Comparison of ENCODE assay signal across 14 cellular contexts in the genomic region with DNA sequence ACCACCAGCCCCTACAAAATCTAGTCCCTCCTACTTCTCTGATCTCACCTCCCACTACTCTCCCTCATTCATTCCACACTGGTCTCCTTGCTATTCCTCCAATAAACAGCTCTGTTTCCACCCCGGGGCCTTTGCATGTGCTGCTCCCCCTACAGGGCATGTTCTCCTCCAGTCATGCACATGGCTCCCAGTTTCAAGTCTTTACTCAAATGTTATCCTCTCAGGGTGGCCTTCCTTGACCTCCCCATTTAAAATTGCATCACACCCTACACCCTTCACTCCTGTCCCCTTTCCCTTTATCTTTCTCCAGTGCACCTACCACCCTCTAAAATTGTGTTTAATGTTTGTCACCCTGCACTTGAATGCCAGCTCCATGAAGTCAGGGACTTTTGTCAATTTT.
A peak's percentile ranks its signal among the peaks of the same experiment; 100 is the strongest.
DNase-seq lines count a peak whose midpoint lies in the region; ATAC-seq, FAIRE-seq and TF ChIP-seq lines count a peak whose summit lies in the region.
"Had no signal": no experiment of that assay in that cellular context is flagged by ENCODE, and none has a peak within 500 bp of the region (broad histone marks: within the 10 kb centered on the region; RNA-seq: fewer than 3 reads in every experiment).

No MANE protein-coding gene starts in this region.

- CTCF ChIA-PET in activated naive CD4-positive, alpha-beta T cell treated with anti-CD3 and anti-CD28 coated beads for 36 hours (lab: Charles Lee) = interaction anchor here (0.5 to 1.0 kb wide), 4 partner anchors 18 to 234 kb away, joined by 3 to 5 read pairs (median 3); no protein-coding TSS in a partner anchor

- H3K27me3 ChIP-seq in Karpas-422 (ENCODE audit: low read length) = peaks cover 4% of the 10 kb centered on the region; the same call in 1 of the 2 replicates
- H3K27me3 ChIP-seq in gastrocnemius medialis = no peaks in the 10 kb centered on the region
- no peaks in the 10 kb centered on the region for H3K27me3 ChIP-seq in ovary

- TF ChIP-seq POLR2A in gastrocnemius medialis (IDR thresholded peaks at IDR 0.05) (no peak), ovary (IDR thresholded peaks at IDR 0.05) (no peak)

- H3K27ac Mint-ChIP-seq in activated naive CD4-positive, alpha-beta T cell treated with anti-CD3 and anti-CD28 coated beads for 36 hours = no peak overlapping the region
- H3K27ac Mint-ChIP-seq in activated naive CD4-positive, alpha-beta T cell treated with anti-CD3 and anti-CD28 coated beads, Interleukin-2, amount 50 U/mL, for 72 hours = no peak overlapping the region
- H3K27ac Mint-ChIP-seq in brain = peak overlapping the region in 3 of 5 experiments; percentile 35 to 48 (median 36)
- H3K27ac Mint-ChIP-seq: activated T-cell treated with anti-CD3 and anti-CD28 coated beads, Interleukin-2, amount 50 U/mL, for 24 hours; nephron progenitor cell; stimulated activated effector memory CD8-positive, alpha-beta T cell treated with anti-CD3 and anti-CD28 coated beads, Interleukin-12 subunit alpha, Interleukin-12 subunit beta, amount 100 ng/mL, for 72 hours had no signal

- FAIRE-seq in GM19239 (lab: Jason Lieb, UNC) = no peak

- H3K4me3 Mint-ChIP-seq in activated naive CD4-positive, alpha-beta T cell treated with anti-CD3 and anti-CD28 coated beads for 36 hours = no peak overlapping the region
- H3K4me3 Mint-ChIP-seq in brain = peak overlapping the region in 1 of 5 experiments; percentile 13
- H3K4me3 Mint-ChIP-seq: activated T-cell treated with anti-CD3 and anti-CD28 coated beads, Interleukin-2, amount 50 U/mL, for 24 hours; central memory CD8-positive, alpha-beta T cell; nephron progenitor cell; stimulated activated effector memory CD8-positive, alpha-beta T cell treated with anti-CD3 and anti-CD28 coated beads, Interleukin-12 subunit alpha, Interleukin-12 subunit beta, amount 100 ng/mL, for 72 hours had no signal

- TF ChIP-seq CTCF in brain (conservative IDR thresholded peaks at IDR 0.05) = no peak
- TF ChIP-seq CTCF in gastrocnemius medialis (IDR thresholded peaks at IDR 0.05 in 4 of 5, conservative IDR thresholded peaks at IDR 0.05 in 1 of 5) = peak in 1 of 5 experiments; percentile 17
- no peak for TF ChIP-seq CTCF in ovary (IDR thresholded peaks at IDR 0.05)
- no peak for TF ChIP-seq CTCF in omental fat pad (IDR thresholded peaks at IDR 0.05)

- H3K9ac ChIP-seq in Karpas-422 (ENCODE audit: low read length) = no peak overlapping the region

- H3K36me3 ChIP-seq in Karpas-422 (ENCODE audit: insufficient read depth, low read length) (no peaks in the 10 kb centered on the region), gastrocnemius medialis (no peaks in the 10 kb centered on the region), ovary (no peaks in the 10 kb centered on the region)

- no peak overlapping the region for H3K27ac ChIP-seq in Karpas-422 (ENCODE audit: low read length)
- H3K27ac ChIP-seq in gastrocnemius medialis = peak overlapping the region; percentile 85 to 97 (median 88)
- H3K27ac ChIP-seq in ovary = no peak overlapping the region

- peaks cover 1% of the 10 kb centered on the region for H3K4me1 ChIP-seq in Karpas-422 (ENCODE audit: low read length)
- H3K4me1 ChIP-seq in gastrocnemius medialis = peaks cover 14 to 21% of the 10 kb centered on the region in 2 donors
- peaks cover 5% of the 10 kb centered on the region for H3K4me1 ChIP-seq in ovary (ENCODE audit: insufficient read depth)

- no peaks in the 10 kb centered on the region for H3K79me2 ChIP-seq in Karpas-422 (ENCODE audit: low read length)

- H4K20me1 ChIP-seq in Karpas-422 (ENCODE audit: insufficient read depth, low read depth, low read length) = peaks cover 3% of the 10 kb centered on the region; the same call in 1 of the 2 replicates

- WGBS in ovary, 3 donors = 82 to 91% (median 83%) methylated on average over 1 of the region's 1 CpG

- no peak for ATAC-seq in activated naive CD4-positive, alpha-beta T cell treated with anti-CD3 and anti-CD28 coated beads, Interleukin-2, amount 50 U/mL, for 72 hours
- ATAC-seq in gastrocnemius medialis (no peak), omental fat pad (ENCODE audit: low FRiP score) (no peak)

- H3K9me3 Mint-ChIP-seq in activated naive CD4-positive, alpha-beta T cell treated with anti-CD3 and anti-CD28 coated beads for 36 hours = peaks cover 6% of the 10 kb centered on the region
- H3K9me3 Mint-ChIP-seq in activated naive CD4-positive, alpha-beta T cell treated with anti-CD3 and anti-CD28 coated beads, Interleukin-2, amount 50 U/mL, for 72 hours = peaks cover 0 to 5% of the 10 kb centered on the region in 2 donors
- H3K9me3 Mint-ChIP-seq in brain = peaks cover 12 to 23% (median 16%) of the 10 kb centered on the region in 5 experiments
- H3K9me3 Mint-ChIP-seq: activated T-cell treated with anti-CD3 and anti-CD28 coated beads, Interleukin-2, amount 50 U/mL, for 24 hours had no signal

- in situ Hi-C loops in gastrocnemius medialis (cut with MboI; ENCODE audit: low sequenced_read_pairs in 4 of 4) = loop anchor here in 1 of 4 donors (10.0 kb wide), 1 partner anchor 188 kb away; no protein-coding TSS in a partner anchor

- H3K27me3 Mint-ChIP-seq in activated naive CD4-positive, alpha-beta T cell treated with anti-CD3 and anti-CD28 coated beads for 36 hours (ENCODE audit: low read depth) = peaks cover 12% of the 10 kb centered on the region
- H3K27me3 Mint-ChIP-seq in brain = no peaks in the 10 kb centered on the region

- H3K4me2 ChIP-seq in Karpas-422 (ENCODE audit: low read depth, low read length, poor library complexity, severe bottlenecking) = no peak overlapping the region

- intact Hi-C loops in activated naive CD4-positive, alpha-beta T cell treated with anti-CD3 and anti-CD28 coated beads for 36 hours (cut with micrococcal nuclease) = loop anchor here (2.0 kb wide), 1 partner anchor 230 kb away; no protein-coding TSS in a partner anchor
- intact Hi-C loops in gastrocnemius medialis (cut with DNase I; ENCODE audit: low total_unique reads) (loop anchor here (1.0 to 5.0 kb wide), 5 partner anchors 96 to 284 kb away; a partner anchor contains a TSS), ovary (cut with DNase I) (no loop called here)

- H3K36me3 Mint-ChIP-seq in activated naive CD4-positive, alpha-beta T cell treated with anti-CD3 and anti-CD28 coated beads for 36 hours (ENCODE audit: low read depth) = no peaks in the 10 kb centered on the region
- peaks cover 6% of the 10 kb centered on the region in 2 donors for H3K36me3 Mint-ChIP-seq in activated naive CD4-positive, alpha-beta T cell treated with anti-CD3 and anti-CD28 coated beads, Interleukin-2, amount 50 U/mL, for 72 hours
- H3K36me3 Mint-ChIP-seq in brain = no peaks in the 10 kb centered on the region
- H3K36me3 Mint-ChIP-seq: stimulated activated effector memory CD8-positive, alpha-beta T cell treated with anti-CD3 and anti-CD28 coated beads, Interleukin-12 subunit alpha, Interleukin-12 subunit beta, amount 100 ng/mL, for 72 hours had no signal

- H3K4me3 ChIP-seq in Karpas-422 (ENCODE audit: low read length) (no peak overlapping the region), gastrocnemius medialis (no peak overlapping the region), ovary (no peak overlapping the region)

- no peak for TF ChIP-seq EP300 in ovary (IDR thresholded peaks at IDR 0.05)

- no peak overlapping the region for H2AFZ ChIP-seq in Karpas-422 (ENCODE audit: low read length)

- no peaks in the 10 kb centered on the region for H3K9me3 ChIP-seq in Karpas-422 (ENCODE audit: low read length)
- H3K9me3 ChIP-seq in gastrocnemius medialis = no peaks in the 10 kb centered on the region
- no peaks in the 10 kb centered on the region for H3K9me3 ChIP-seq in ovary

- no peaks in the 10 kb centered on the region for H3K4me1 Mint-ChIP-seq in activated naive CD4-positive, alpha-beta T cell treated with anti-CD3 and anti-CD28 coated beads for 36 hours (ENCODE audit: low read depth)
- peaks cover 58% of the 10 kb centered on the region for H3K4me1 Mint-ChIP-seq in brain
- H3K4me1 Mint-ChIP-seq: central memory CD8-positive, alpha-beta T cell; stimulated activated effector memory CD8-positive, alpha-beta T cell treated with anti-CD3 and anti-CD28 coated beads, Interleukin-12 subunit alpha, Interleukin-12 subunit beta, amount 100 ng/mL, for 72 hours had no signal

- H3K9me2 ChIP-seq in Karpas-422 (replicated peaks; ENCODE audit: insufficient read depth, low read length) = no peaks in the 10 kb centered on the region

- DNase-seq in activated naive CD4-positive, alpha-beta T cell treated with anti-CD3 and anti-CD28 coated beads for 36 hours = peak; percentile 14
- DNase-seq in activated naive CD4-positive, alpha-beta T cell treated with anti-CD3 and anti-CD28 coated beads, Interleukin-2, amount 50 U/mL, for 72 hours (ENCODE audit: low spot score in 2 of 2) = no peak
- DNase-seq in Karpas-422 (peak; percentile 61), gastrocnemius medialis (peak in 1 of 2 donors; percentile 42), ovary (no peak), omental fat pad (ENCODE audit: low spot score) (no peak), GM19239 (ENCODE audit: insufficient read length, low spot score) (no peak)
- DNase-seq: activated T-cell treated with anti-CD3 and anti-CD28 coated beads, Interleukin-2, amount 50 U/mL, for 24 hours; foreskin melanocyte; NCI-H774; nephron progenitor cell had no signal

Comparison
In these comparisons a context has a peak if more than half of its experiments do, and no peak if none do; other contexts are left out.
1. DNase-seq: peak in activated naive CD4-positive, alpha-beta T cell treated with anti-CD3 and anti-CD28 coated beads for 36 hours (single experiment) and Karpas-422 (single experiment); none in activated naive CD4-positive, alpha-beta T cell treated with anti-CD3 and anti-CD28 coated beads, Interleukin-2, amount 50 U/mL, for 72 hours (0 of 2), ovary (0 of 5), omental fat pad (single experiment) and GM19239 (single experiment).
2. H3K27ac Mint-ChIP-seq: peak in brain (3 of 5); none in activated naive CD4-positive, alpha-beta T cell treated with anti-CD3 and anti-CD28 coated beads for 36 hours (single experiment) and activated naive CD4-positive, alpha-beta T cell treated with anti-CD3 and anti-CD28 coated beads, Interleukin-2, amount 50 U/mL, for 72 hours (0 of 2).
3. H3K27ac ChIP-seq: peak in gastrocnemius medialis (4 of 4); none in Karpas-422 (single experiment) and ovary (0 of 2).
4. intact Hi-C loops: an anchor here in activated naive CD4-positive, alpha-beta T cell treated with anti-CD3 and anti-CD28 coated beads for 36 hours (2.0 kb wide) and gastrocnemius medialis (1.0 to 5.0 kb wide); none called in ovary.